25 cellular contexts compared by ENCODE assay signal in the genomic region with DNA sequence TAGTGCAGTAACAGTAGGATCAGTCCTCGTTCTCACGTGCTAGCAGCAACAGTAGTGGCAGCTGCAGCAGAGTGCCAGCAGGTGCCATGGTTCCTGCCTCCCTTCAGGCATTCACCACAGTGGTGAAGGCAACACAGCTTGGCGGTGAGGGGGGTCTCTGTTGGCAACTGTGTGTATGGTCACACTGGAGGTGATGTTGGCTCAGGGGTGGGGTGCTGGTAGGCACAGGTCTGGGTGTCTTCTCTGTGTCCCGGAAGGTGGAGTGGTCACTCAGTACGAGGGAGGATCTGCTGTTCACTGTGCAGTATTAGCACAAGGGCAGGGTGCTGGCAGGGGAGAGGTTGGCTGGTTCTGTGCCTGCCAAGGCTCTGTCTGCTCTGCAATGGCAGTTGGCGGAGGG.
"Had no signal": no experiment of that assay in that cellular context is flagged by ENCODE, and none has a peak within 500 bp of the region (broad histone marks: within the 10 kb centered on the region; RNA-seq: fewer than 3 reads in every experiment).

No MANE protein-coding gene starts in this region.

- H3K36me3 ChIP-seq: ascending aorta had no signal

- H3K4me3 ChIP-seq: ascending aorta, body of pancreas had no signal

- H3K4me1 Mint-ChIP-seq: activated CD4-positive, alpha-beta memory T cell treated with anti-CD3 and anti-CD28 coated beads, Interleukin-2, amount 10 ng/mL, durations not matched to agents 7 days and 5 days; activated CD4-positive, alpha-beta T cell treated with anti-CD3 and anti-CD28 coated beads, Interleukin-2, amount 10 ng/mL, durations not matched to agents 7 days and 5 days; activated naive CD4-positive, alpha-beta T cell treated with anti-CD3 and anti-CD28 coated beads, Interleukin-2, amount 50 U/mL, for 24 hours; activated naive CD8-positive, alpha-beta T cell treated with anti-CD3 and anti-CD28 coated beads, Interleukin-2, amount 50 U/mL, for 24 hours; central memory CD8-positive, alpha-beta T cell; T-helper 17 cell; WTC11 had no signal

- H3K4me3 Mint-ChIP-seq: activated CD4-positive, alpha-beta memory T cell treated with anti-CD3 and anti-CD28 coated beads, Interleukin-2, amount 10 ng/mL, durations not matched to agents 7 days and 5 days; activated CD4-positive, alpha-beta T cell treated with anti-CD3 and anti-CD28 coated beads, Interleukin-2, amount 10 ng/mL, durations not matched to agents 7 days and 5 days; activated naive CD4-positive, alpha-beta T cell treated with anti-CD3 and anti-CD28 coated beads, Interleukin-2, amount 50 U/mL, for 24 hours; activated naive CD8-positive, alpha-beta T cell treated with anti-CD3 and anti-CD28 coated beads, Interleukin-2, amount 50 U/mL, for 24 hours; central memory CD8-positive, alpha-beta T cell; T-helper 17 cell; WTC11 had no signal

- H3K9me3 ChIP-seq: body of pancreas had no signal

- H3K27me3 ChIP-seq: ascending aorta, body of pancreas had no signal

- H3K27ac Mint-ChIP-seq: activated CD4-positive, alpha-beta memory T cell treated with anti-CD3 and anti-CD28 coated beads, Interleukin-2, amount 10 ng/mL, durations not matched to agents 7 days and 5 days; activated CD4-positive, alpha-beta T cell treated with anti-CD3 and anti-CD28 coated beads, Interleukin-2, amount 10 ng/mL, durations not matched to agents 7 days and 5 days; activated naive CD4-positive, alpha-beta T cell treated with anti-CD3 and anti-CD28 coated beads, Interleukin-2, amount 50 U/mL, for 24 hours; activated naive CD8-positive, alpha-beta T cell treated with anti-CD3 and anti-CD28 coated beads, Interleukin-2, amount 50 U/mL, for 24 hours; activated T-helper 2 cell treated with anti-CD3 and anti-CD28 coated beads, Interferon-gamma antibody, Interleukin-2, Interleukin-4, amounts not matched to agents 10 μg/mL and 5 μg/mL and 100 μg/mL, durations not matched to agents 14 hours and 24 hours and 36 hours; T-helper 17 cell; WTC11 had no signal

- H3K4me1 ChIP-seq: ascending aorta, body of pancreas had no signal

- H3K27ac ChIP-seq: ascending aorta, body of pancreas had no signal

- H3K36me3 Mint-ChIP-seq: activated naive CD4-positive, alpha-beta T cell treated with anti-CD3 and anti-CD28 coated beads, Interleukin-2, amount 50 U/mL, for 24 hours had no signal

- DNase-seq: activated CD4-positive, alpha-beta memory T cell treated with anti-CD3 and anti-CD28 coated beads, Interleukin-2, amount 10 ng/mL, durations not matched to agents 7 days and 5 days; activated CD4-positive, alpha-beta T cell treated with anti-CD3 and anti-CD28 coated beads, Interleukin-2, amount 10 ng/mL, durations not matched to agents 7 days and 5 days; activated CD4-positive, CD25-positive, alpha-beta regulatory T cell treated with anti-CD3 and anti-CD28 coated beads, Interleukin-2, amount 50 U/mL, for 72 hours; activated naive CD4-positive, alpha-beta T cell; activated naive CD8-positive, alpha-beta T cell treated with anti-CD3 and anti-CD28 coated beads, Interleukin-2, amount 50 U/mL, for 24 hours; activated T-cell treated with anti-CD3 and anti-CD28 coated beads for 4 hours; activated T-cell treated with anti-CD3 and anti-CD28 coated beads, Interleukin-2, amount 50 U/mL, for 48 hours; amniotic stem cell; body of pancreas; Kasumi-1; KBM-7; NCI-H1048; NCI-H2029 treated with DMSO at 0.1 percent for 48 hours; NCI-H345; NCI-H510A; NCI-H526 treated with DMSO at 0.1 percent for 48 hours; NCI-H82; SIG-M5; T-helper 17 cell; T-helper 9 cell had no signal

- ATAC-seq: activated naive CD8-positive, alpha-beta T cell treated with anti-CD3 and anti-CD28 coated beads, Interleukin-2, amount 50 U/mL, for 24 hours; body of pancreas; T-helper 17 cell; WTC11 had no signal
